1 cellular context compared by ENCODE assay signal in genomic region chrX:130109429-130110378, GRCh38.
TF ChIP-seq lines count a peak whose summit lies in the region.

No MANE protein-coding gene starts in this region.

TF ChIP-seq in K562, 482 proteins besides CTCF, POLR2A, EP300 and RAD21 (continues in another document):
- TF ChIP-seq VEZF1 (CRISPR knock-in tag; IDR thresholded peaks at IDR 0.05) (0 out of 2 replicates have a peak, but pooled peaks have one; percentile 11), ZNF764 (CRISPR knock-in tag; IDR thresholded peaks at IDR 0.05; ENCODE audit: low read depth) (no peak), PHF8 (IDR thresholded peaks at IDR 0.05; ENCODE audit: borderline replicate concordance, low read length) (peak; percentile 7; the same call in 1 of the 2 replicates), E2F6 (IDR thresholded peaks at IDR 0.05; ENCODE audit: borderline replicate concordance in 1 of 2, extremely low read depth in 1 of 2, insufficient read depth in 1 of 2, insufficient read length in 1 of 2, low read depth in 1 of 2, low read length in 1 of 2, poor library complexity in 1 of 2, severe bottlenecking in 1 of 2) (peak; percentile 55 to 95), SIN3A (IDR thresholded peaks at IDR 0.05; ENCODE audit: borderline replicate concordance in 2 of 2, control insufficient read depth in 1 of 2, low read depth in 2 of 2, low read length in 2 of 2) (0 out of 4 replicates have a peak, but pooled peaks of 1 of the 2 experiments have one; percentile 6), ELF2 (CRISPR knock-in tag; IDR thresholded peaks at IDR 0.05) (0 out of 2 replicates have a peak, but pooled peaks have one; percentile 21), CHD1 (IDR thresholded peaks at IDR 0.05; ENCODE audit: low read length) (peak; percentile 9), RBBP5 (IDR thresholded peaks at IDR 0.05; ENCODE audit: borderline replicate concordance, insufficient read depth, low read length, poor library complexity, severe bottlenecking) (peak; percentile 57), SP1 (CRISPR knock-in tag; IDR thresholded peaks at IDR 0.05) (peak; percentile 54; the same call in 1 of the 2 replicates), RBM14 (IDR thresholded peaks at IDR 0.05; ENCODE audit: borderline replicate concordance, insufficient read depth, low read depth, low read length) (no peak), ATF6 (CRISPR knock-in tag; IDR thresholded peaks at IDR 0.05) (peak; percentile 48; the same call in 1 of the 2 replicates), POLR2AphosphoS2 (IDR thresholded peaks at IDR 0.05; ENCODE audit: low read length) (no peak), SAFB (IDR thresholded peaks at IDR 0.05; ENCODE audit: borderline replicate concordance, low read depth, low read length) (peak; percentile 29; the same call in 1 of the 2 replicates), CCNT2 (IDR thresholded peaks at IDR 0.05; ENCODE audit: borderline replicate concordance, extremely low read depth, insufficient read length, low read depth, low read length) (peak; percentile 48), ZSCAN32 (CRISPR knock-in tag; IDR thresholded peaks at IDR 0.05) (no peak), TFAP4 (CRISPR knock-in tag; IDR thresholded peaks at IDR 0.05; ENCODE audit: borderline replicate concordance) (no peak), ZBTB5 (IDR thresholded peaks at IDR 0.05) (no peak), ZNF133 (CRISPR knock-in tag; IDR thresholded peaks at IDR 0.05) (no peak), ZFP36 (IDR thresholded peaks at IDR 0.05; ENCODE audit: low read depth, low read length, partially characterized antibody) (no peak), TOE1 (IDR thresholded peaks at IDR 0.05; ENCODE audit: borderline replicate concordance) (0 out of 2 replicates have a peak, but pooled peaks have one; percentile 40), TOE1 (CRISPR knock-in tag; IDR thresholded peaks at IDR 0.05; ENCODE audit: borderline replicate concordance, low read depth) (no peak), POLR2G (IDR thresholded peaks at IDR 0.05; ENCODE audit: low read depth, low read length) (peak; percentile 74), MNT (conservative IDR thresholded peaks at IDR 0.05) (0 out of 4 replicates have a peak, but pooled peaks of 1 of the 2 experiments have one; percentile 6), DNMT1 (IDR thresholded peaks at IDR 0.05) (no peak), MAZ (CRISPR knock-in tag; conservative IDR thresholded peaks at IDR 0.05 in 1 of 2, IDR thresholded peaks at IDR 0.05 in 1 of 2) (peak; percentile 12 to 47; a peak in 1 of 4 replicates), PCBP1 (IDR thresholded peaks at IDR 0.05; ENCODE audit: low read depth, low read length, poor library complexity, severe bottlenecking) (peak; percentile 41), EGR1 (conservative IDR thresholded peaks at IDR 0.05) (peak; percentile 70), ZC3H4 (CRISPR knock-in tag; IDR thresholded peaks at IDR 0.05; ENCODE audit: borderline replicate concordance) (0 out of 2 replicates have a peak, but pooled peaks have one; percentile 17), SMARCA5 (IDR thresholded peaks at IDR 0.05) (0 out of 2 replicates have a peak, but pooled peaks have one; percentile 44), L3MBTL2 (IDR thresholded peaks at IDR 0.05) (peak; percentile 30; the same call in 1 of the 2 replicates), CREB1 (IDR thresholded peaks at IDR 0.05) (no peak), CREB1 (CRISPR knock-in tag; IDR thresholded peaks at IDR 0.05) (0 out of 2 replicates have a peak, but pooled peaks have one; percentile 9), ZFX (CRISPR knock-in tag; IDR thresholded peaks at IDR 0.05) (peak; percentile 63), CXXC5 (CRISPR knock-in tag; IDR thresholded peaks at IDR 0.05) (0 out of 2 replicates have a peak, but pooled peaks have one; percentile 23), HMGN3 (IDR thresholded peaks at IDR 0.05; ENCODE audit: borderline replicate concordance, extremely low read depth, insufficient read length, low read depth, low read length) (peak; percentile 39), RBFOX2 (IDR thresholded peaks at IDR 0.05; ENCODE audit: low read depth, low read length) (peak; percentile 78), MAX (CRISPR knock-in tag; IDR thresholded peaks at IDR 0.05) (peak; percentile 21; the same call in 1 of the 2 replicates), SUPT5H (IDR thresholded peaks at IDR 0.05) (peak; percentile 26; the same call in 1 of the 2 replicates), CAMTA2 (CRISPR knock-in tag; conservative IDR thresholded peaks at IDR 0.05) (no peak), CTCFL (IDR thresholded peaks at IDR 0.05; ENCODE audit: borderline replicate concordance, insufficient read depth, low read depth, low read length, poor library complexity, severe bottlenecking) (peak; percentile 62), ATF7 (IDR thresholded peaks at IDR 0.05) (0 out of 2 replicates have a peak, but pooled peaks have one; percentile 10), EZH2 (IDR thresholded peaks at IDR 0.05; ENCODE audit: borderline replicate concordance, low read depth, low read length) (no peak), ZNF76 (CRISPR knock-in tag; IDR thresholded peaks at IDR 0.05; ENCODE audit: borderline replicate concordance) (no peak), NRF1 (conservative IDR thresholded peaks at IDR 0.05 in 1 of 2, IDR thresholded peaks at IDR 0.05 in 1 of 2) (peak in 1 of 2 experiments; percentile 32; a peak in 1 of 4 replicates), ZBTB7A (IDR thresholded peaks at IDR 0.05; ENCODE audit: borderline replicate concordance, control insufficient read depth, low read depth, low read length) (peak; percentile 53), CHD4 (IDR thresholded peaks at IDR 0.05; ENCODE audit: insufficient read depth, insufficient replicate concordance, low read depth, low read length, poor library complexity, severe bottlenecking) (no peak), HOMEZ (CRISPR knock-in tag; IDR thresholded peaks at IDR 0.05) (no peak), KDM5B (IDR thresholded peaks at IDR 0.05; ENCODE audit: insufficient replicate concordance, low read depth, low read length) (peak; percentile 23), CGGBP1 (CRISPR knock-in tag; IDR thresholded peaks at IDR 0.05) (no peak)
